In the genomic region with DNA sequence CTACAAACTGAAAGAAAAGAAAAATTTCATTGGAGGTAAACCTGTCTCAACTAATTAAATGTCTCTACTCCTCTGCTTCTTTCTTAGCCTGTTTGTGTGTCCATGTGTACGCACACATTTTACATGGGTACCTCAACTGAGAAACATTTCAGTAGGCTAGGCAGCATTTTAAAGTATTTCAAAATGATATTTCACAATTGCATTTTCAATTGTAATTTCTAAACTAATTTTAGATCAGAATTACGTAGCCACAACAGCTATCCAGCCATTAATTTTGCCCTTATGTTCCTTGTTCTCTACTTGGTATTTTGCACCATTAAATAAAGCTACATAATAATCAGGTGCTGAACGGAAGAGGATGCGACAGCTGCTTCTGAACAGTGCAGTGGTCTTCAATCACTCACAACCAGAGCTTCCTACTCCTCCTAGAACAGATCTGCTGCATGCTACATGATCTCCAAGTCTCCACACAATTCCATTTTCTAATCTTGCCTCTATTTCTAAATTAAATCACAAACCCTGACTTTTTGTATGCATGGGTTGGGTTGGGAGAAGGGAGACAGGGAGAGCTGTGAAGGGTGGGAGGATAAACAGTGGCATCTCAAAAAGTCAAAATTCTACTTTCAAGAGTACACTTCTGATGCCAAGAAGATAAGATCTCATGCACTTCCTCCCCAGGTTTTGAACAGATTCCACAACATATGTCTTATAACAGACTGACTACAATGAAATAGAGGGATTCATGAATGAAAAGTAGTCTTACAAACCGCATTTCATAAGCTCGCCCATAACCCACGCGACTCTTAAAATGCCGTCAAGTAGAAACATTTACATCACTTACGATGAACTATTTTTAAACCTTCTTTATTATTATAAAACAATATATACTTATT, we compare ENCODE assay signal across 10 cellular contexts. TPM values are rescaled to one million over a fixed set of nuclear protein-coding genes. Genes with fewer than 3 reads are reported as not detected.
DNase-seq lines count a peak whose midpoint lies in the region; ATAC-seq and TF ChIP-seq lines count a peak whose summit lies in the region.
"Had no signal": no experiment of that assay in that cellular context is flagged by ENCODE, and none has a peak within 500 bp of the region (broad histone marks: within the 10 kb centered on the region; RNA-seq: fewer than 3 reads in every experiment).

No MANE protein-coding gene starts in this region.

- TF ChIP-seq POLR2A in uterus (IDR thresholded peaks at IDR 0.05), result no peak

- peaks cover 59% of the 10 kb centered on the region for H3K36me3 Mint-ChIP-seq in activated T-helper 2 cell treated with anti-CD3 and anti-CD28 coated beads, Interferon-gamma antibody, Interleukin-2, Interleukin-4, amounts not matched to agents 10 μg/mL and 5 μg/mL and 100 μg/mL, durations not matched to agents 14 hours and 24 hours and 36 hours (ENCODE audit: low read depth)

- WGBS in hepatocyte (ENCODE audit: low lambda C conversion rate, missing lambda C conversion rate), result 95% methylated on average over 10 of the region's 10 CpGs

- H3K27me3 Mint-ChIP-seq in activated T-helper 2 cell treated with anti-CD3 and anti-CD28 coated beads, Interferon-gamma antibody, Interleukin-2, Interleukin-4, amounts not matched to agents 10 μg/mL and 5 μg/mL and 100 μg/mL, durations not matched to agents 14 hours and 24 hours and 36 hours (ENCODE audit: low read depth), result no peaks in the 10 kb centered on the region

- peak overlapping the region; percentile 54 for H3K4me3 Mint-ChIP-seq in activated T-helper 2 cell treated with anti-CD3 and anti-CD28 coated beads, Interferon-gamma antibody, Interleukin-2, Interleukin-4, amounts not matched to agents 10 μg/mL and 5 μg/mL and 100 μg/mL, durations not matched to agents 14 hours and 24 hours and 36 hours (ENCODE audit: low read depth)

- no peak for TF ChIP-seq CTCF in right atrium auricular region (IDR thresholded peaks at IDR 0.05)
- no peak for TF ChIP-seq CTCF in uterus (IDR thresholded peaks at IDR 0.05)
- TF ChIP-seq CTCF in hepatocyte (IDR thresholded peaks at IDR 0.05; ENCODE audit: poor library complexity), result no peak

- ATAC-seq in HG02588 (IDR thresholded peaks at IDR 0.05; ENCODE audit: unreplicated experiment), result no peak
- ATAC-seq: activated CD4-positive, CD25-positive, alpha-beta regulatory T cell treated with anti-CD3 and anti-CD28 coated beads, Interleukin-2, amount 50 U/mL, for 24 hours had no signal

- peaks cover 89% of the 10 kb centered on the region for H3K4me1 Mint-ChIP-seq in activated T-helper 2 cell treated with anti-CD3 and anti-CD28 coated beads, Interferon-gamma antibody, Interleukin-2, Interleukin-4, amounts not matched to agents 10 μg/mL and 5 μg/mL and 100 μg/mL, durations not matched to agents 14 hours and 24 hours and 36 hours (ENCODE audit: low read depth)

- H3K27ac ChIP-seq in right atrium auricular region (peak overlapping the region; percentile 71 to 88), muscle layer of duodenum (ENCODE audit: low read length) (peak overlapping the region; percentile 48), uterus (peak overlapping the region; percentile 71 to 75), hepatocyte (no peak overlapping the region)

- H2AFZ ChIP-seq in hepatocyte, result no peak overlapping the region

- H3K9me3 Mint-ChIP-seq in activated T-helper 2 cell treated with anti-CD3 and anti-CD28 coated beads, Interferon-gamma antibody, Interleukin-2, Interleukin-4, amounts not matched to agents 10 μg/mL and 5 μg/mL and 100 μg/mL, durations not matched to agents 14 hours and 24 hours and 36 hours, result no peaks in the 10 kb centered on the region

- H3K9me2 ChIP-seq in hepatocyte (replicated peaks; ENCODE audit: insufficient read depth), result no peaks in the 10 kb centered on the region

- peaks cover 96% of the 10 kb centered on the region for H3K79me2 ChIP-seq in hepatocyte

- H3K36me3 ChIP-seq in right atrium auricular region (no peaks in the 10 kb centered on the region), muscle layer of duodenum (ENCODE audit: control insufficient read depth in 1 of 2, insufficient read depth in 2 of 2, low read length in 2 of 2) (peaks cover 0 to 5% of the 10 kb centered on the region in 2 donors), uterus (no peaks in the 10 kb centered on the region), hepatocyte (replicated peaks; ENCODE audit: insufficient read depth, low read depth) (no peaks in the 10 kb centered on the region)

- intact Hi-C loops in cardiac septum (cut with DNase I) (no loop called here), uterus (cut with DNase I; ENCODE audit: low total_unique reads) (no loop called here)
- intact Hi-C loops in activated T-helper 2 cell treated with anti-CD3 and anti-CD28 coated beads, Interferon-gamma antibody, Interleukin-2, Interleukin-4, amounts not matched to agents 10 μg/mL and 5 μg/mL and 100 μg/mL, durations not matched to agents 14 hours and 24 hours and 36 hours (cut with micrococcal nuclease), result no loop called here

- H3K4me1 ChIP-seq in right atrium auricular region, result peaks cover 0 to 72% of the 10 kb centered on the region in 2 donors
- peaks cover 21 to 43% of the 10 kb centered on the region in 2 donors for H3K4me1 ChIP-seq in muscle layer of duodenum (ENCODE audit: control insufficient read depth in 1 of 2, insufficient read depth in 2 of 2, low read length in 2 of 2)
- peaks cover 6 to 8% of the 10 kb centered on the region in 2 donors for H3K4me1 ChIP-seq in uterus
- peaks cover 19% of the 10 kb centered on the region for H3K4me1 ChIP-seq in hepatocyte (ENCODE audit: insufficient read depth)

- H3K4me3 ChIP-seq in right atrium auricular region, result peak overlapping the region in 1 of 2 donors; percentile 16
- H3K4me3 ChIP-seq in muscle layer of duodenum (ENCODE audit: low read depth in 1 of 2, low read length in 2 of 2), result peak overlapping the region in 1 of 2 donors; percentile 14
- H3K4me3 ChIP-seq in uterus, result no peak overlapping the region
- no peak overlapping the region for H3K4me3 ChIP-seq in hepatocyte

- H3K27me3 ChIP-seq in right atrium auricular region (no peaks in the 10 kb centered on the region), muscle layer of duodenum (ENCODE audit: low read depth, low read length) (no peaks in the 10 kb centered on the region), uterus (no peaks in the 10 kb centered on the region), hepatocyte (no peaks in the 10 kb centered on the region)

- no peaks in the 10 kb centered on the region for H3K9me3 ChIP-seq in right atrium auricular region
- H3K9me3 ChIP-seq in muscle layer of duodenum (ENCODE audit: control insufficient read depth in 1 of 2, low read length in 2 of 2), result no peaks in the 10 kb centered on the region
- no peaks in the 10 kb centered on the region for H3K9me3 ChIP-seq in uterus
- no peaks in the 10 kb centered on the region for H3K9me3 ChIP-seq in hepatocyte (ENCODE audit: low read depth)

- H3K27ac Mint-ChIP-seq in activated T-helper 2 cell treated with anti-CD3 and anti-CD28 coated beads, Interferon-gamma antibody, Interleukin-2, Interleukin-4, amounts not matched to agents 10 μg/mL and 5 μg/mL and 100 μg/mL, durations not matched to agents 14 hours and 24 hours and 36 hours, result peak overlapping the region; percentile 66

- DNase-seq in right atrium auricular region (ENCODE audit: low spot score) (no peak), cardiac septum (ENCODE audit: low spot score) (no peak), uterus (no peak), hepatocyte (ENCODE audit: low spot score) (no peak), NCI-H2171 treated with DMSO at 0.1 percent for 48 hours (lab: John Stamatoyannopoulos, UW) (no peak)
- no peak for DNase-seq in activated T-helper 2 cell treated with anti-CD3 and anti-CD28 coated beads, Interferon-gamma antibody, Interleukin-2, Interleukin-4, amounts not matched to agents 10 μg/mL and 5 μg/mL and 100 μg/mL, durations not matched to agents 14 hours and 24 hours and 36 hours (ENCODE audit: low spot score)
- DNase-seq: RPMI8226 had no signal

- peaks cover 3% of the 10 kb centered on the region for H4K20me1 ChIP-seq in hepatocyte (ENCODE audit: insufficient read depth, poor library complexity, severe bottlenecking)

- H3K4me2 ChIP-seq in hepatocyte, result no peak overlapping the region

RNA-seq across cellular contexts. Expression of a gene that starts 57.4 kb away (rescaled TPM):
- total RNA-seq in right atrium auricular region, result 10 to 100 TPM; 23.1 to 26.1 TPM
- 17.5 TPM for total RNA-seq in cardiac septum
- total RNA-seq in activated T-helper 2 cell treated with anti-CD3 and anti-CD28 coated beads, Interferon-gamma antibody, Interleukin-2, Interleukin-4, amounts not matched to agents 10 μg/mL and 5 μg/mL and 100 μg/mL, durations not matched to agents 14 hours and 24 hours and 36 hours, result 50.5 and 52.2 TPM in 2 replicates
- 10 to 100 TPM; 25.6 to 62.8 (median 46.0) TPM for total RNA-seq in uterus
- 26.2 and 27.8 TPM in 2 replicates for total RNA-seq in hepatocyte
- 20.4 and 22.5 TPM in 2 replicates for polyA plus RNA-seq in hepatocyte
